8 cellular contexts compared by ENCODE assay signal in the genomic region with DNA sequence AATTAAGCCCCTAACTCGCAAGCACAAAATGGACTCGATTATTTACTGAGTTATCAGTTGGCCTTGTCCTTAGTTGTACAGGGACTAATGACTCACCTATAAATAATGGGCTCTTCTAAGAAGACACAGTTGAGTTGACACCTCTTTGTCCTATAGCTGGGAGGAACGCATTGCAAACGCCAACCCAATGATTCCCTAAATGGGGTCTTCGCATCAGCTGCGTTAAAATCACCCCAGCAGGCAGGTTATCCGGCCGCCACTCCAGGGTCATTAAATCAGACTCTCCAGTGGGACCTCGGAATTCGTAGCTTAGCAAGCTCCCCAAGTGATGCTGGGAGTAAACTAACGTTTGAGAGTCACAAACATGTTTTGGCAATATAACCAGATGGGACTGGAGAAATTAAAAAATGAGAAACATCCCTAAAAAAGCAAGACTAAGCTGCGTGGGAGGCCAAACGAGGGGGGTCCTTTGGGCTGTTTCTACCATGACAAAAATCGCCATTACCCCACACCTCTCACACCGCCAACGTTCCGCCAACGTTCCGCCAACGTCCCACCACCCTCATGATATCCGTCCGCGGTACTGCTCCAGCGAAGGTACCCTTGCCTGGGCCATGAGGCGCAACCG. TPM values are rescaled to one million over a fixed set of nuclear protein-coding genes. Genes with fewer than 3 reads are reported as not detected.
DNase-seq lines count a peak whose midpoint lies in the region; ATAC-seq and TF ChIP-seq lines count a peak whose summit lies in the region.

No MANE protein-coding gene starts in this region.

- H3K27me3 Mint-ChIP-seq in T-helper 2 cell treated with Interferon-gamma antibody and Interleukin-4, amounts not matched to agents 5 μg/mL and 100 μg/mL, for 36 hours (ENCODE audit: low read depth), result no peaks in the 10 kb centered on the region
- H3K27me3 Mint-ChIP-seq in activated B cell treated with CpG ODN at 0.5 μM for 24 hours (no peaks in the 10 kb centered on the region), glutamatergic neuron (ENCODE audit: unreplicated experiment) (peaks cover 20% of the 10 kb centered on the region)

- peak overlapping the region; percentile 98 for H3K4me3 Mint-ChIP-seq in T-helper 2 cell treated with Interferon-gamma antibody and Interleukin-4, amounts not matched to agents 5 μg/mL and 100 μg/mL, for 36 hours
- peak overlapping the region; percentile 97 for H3K4me3 Mint-ChIP-seq in activated B cell treated with CpG ODN at 0.5 μM for 24 hours
- peak overlapping the region; percentile 99 for H3K4me3 Mint-ChIP-seq in glutamatergic neuron (ENCODE audit: unreplicated experiment)

- no peaks in the 10 kb centered on the region for H3K9me3 Mint-ChIP-seq in T-helper 2 cell treated with Interferon-gamma antibody and Interleukin-4, amounts not matched to agents 5 μg/mL and 100 μg/mL, for 36 hours
- no peaks in the 10 kb centered on the region for H3K9me3 Mint-ChIP-seq in activated B cell treated with CpG ODN at 0.5 μM for 24 hours
- peaks cover 29% of the 10 kb centered on the region for H3K9me3 Mint-ChIP-seq in glutamatergic neuron (ENCODE audit: unreplicated experiment)

- DNase-seq in T-helper 2 cell treated with Interferon-gamma antibody and Interleukin-4, amounts not matched to agents 5 μg/mL and 100 μg/mL, for 36 hours (ENCODE audit: low spot score), result no peak
- DNase-seq in T-helper 2 cell, result no peak
- no peak for DNase-seq in activated B cell treated with CpG ODN at 0.5 μM for 24 hours
- DNase-seq in glutamatergic neuron, result no peak
- no peak for DNase-seq in NCI-H345 (lab: John Stamatoyannopoulos, UW)

- H3K4me1 Mint-ChIP-seq in T-helper 2 cell treated with Interferon-gamma antibody and Interleukin-4, amounts not matched to agents 5 μg/mL and 100 μg/mL, for 36 hours (ENCODE audit: low read depth), result peaks cover 35% of the 10 kb centered on the region
- H3K4me1 Mint-ChIP-seq in activated B cell treated with CpG ODN at 0.5 μM for 24 hours (peaks cover 56% of the 10 kb centered on the region), glutamatergic neuron (ENCODE audit: low read depth, unreplicated experiment) (peaks cover 49% of the 10 kb centered on the region)

- H3K4me3 ChIP-seq in skin epidermis, result peak overlapping the region; percentile 51 to 84 (median 67)

- no peak for TF ChIP-seq CTCF in activated B cell treated with CpG ODN at 0.5 μM for 24 hours (IDR thresholded peaks at IDR 0.05)
- TF ChIP-seq CTCF in glutamatergic neuron (IDR thresholded peaks at IDR 0.05; ENCODE audit: partially characterized antibody, unreplicated experiment), result no peak

- H3K27ac Mint-ChIP-seq in T-helper 2 cell treated with Interferon-gamma antibody and Interleukin-4, amounts not matched to agents 5 μg/mL and 100 μg/mL, for 36 hours, result peak overlapping the region; percentile 98
- H3K27ac Mint-ChIP-seq in activated B cell treated with CpG ODN at 0.5 μM for 24 hours (peak overlapping the region; percentile 100), glutamatergic neuron (ENCODE audit: unreplicated experiment) (peak overlapping the region; percentile 100)

- intact Hi-C loops in activated B cell treated with CpG ODN at 0.5 μM for 24 hours (cut with micrococcal nuclease), result loop anchor here (1.0 to 5.0 kb wide), 2 partner anchors 27 to 1145 kb away; no protein-coding TSS in a partner anchor

- POLR2A ChIA-PET in activated B cell treated with CpG ODN at 0.5 μM for 24 hours (lab: Charles Lee), result interaction anchor here (0.6 to 4.8 kb wide), 16 partner anchors 8 to 845 kb away, joined by 3 to 83 read pairs (median 8); partner anchors contain the start of genes ATP5MC1, CBX1, COPZ2 and PNPO

- CTCF ChIA-PET in activated B cell treated with CpG ODN at 0.5 μM for 24 hours (lab: Charles Lee), result interaction anchor here (1.7 to 3.5 kb wide), 3 partner anchors 11 to 22 kb away, joined by 8 to 10 read pairs (median 10); no protein-coding TSS in a partner anchor

- peaks cover 16% of the 10 kb centered on the region for H3K36me3 Mint-ChIP-seq in T-helper 2 cell treated with Interferon-gamma antibody and Interleukin-4, amounts not matched to agents 5 μg/mL and 100 μg/mL, for 36 hours (ENCODE audit: low read depth)
- H3K36me3 Mint-ChIP-seq in activated B cell treated with CpG ODN at 0.5 μM for 24 hours (ENCODE audit: low read depth) (peaks cover 39% of the 10 kb centered on the region), glutamatergic neuron (ENCODE audit: unreplicated experiment) (peaks cover 9% of the 10 kb centered on the region)

- ATAC-seq in activated B cell treated with CpG ODN at 0.5 μM for 24 hours (ENCODE audit: low read depth) (no peak), GM21390 (IDR thresholded peaks at IDR 0.05; ENCODE audit: unreplicated experiment) (no peak), GM21381 (IDR thresholded peaks at IDR 0.05; ENCODE audit: unreplicated experiment) (no peak)

- H3K27ac ChIP-seq in skin epidermis, result peak overlapping the region; percentile 72 to 98 (median 95)

RNA-seq across cellular contexts. Expression of gene NFE2L1, which starts 0.9 kb away (rescaled TPM):
- total RNA-seq in activated B cell treated with CpG ODN at 0.5 μM for 24 hours (127 and 141 TPM in 2 replicates), glutamatergic neuron (ENCODE audit: unreplicated experiment) (190 TPM)

RNA-seq across cellular contexts. Expression of gene COPZ2, which starts 9.6 kb away (rescaled TPM):
- total RNA-seq in activated B cell treated with CpG ODN at 0.5 μM for 24 hours, result 3.3 and 4.1 TPM in 2 replicates
- not detected for total RNA-seq in glutamatergic neuron (ENCODE audit: unreplicated experiment)

RNA-seq across cellular contexts. Expression of gene CBX1, which starts 54.1 kb away (rescaled TPM):
- 46.0 and 49.5 TPM in 2 replicates for total RNA-seq in activated B cell treated with CpG ODN at 0.5 μM for 24 hours
- total RNA-seq in glutamatergic neuron (ENCODE audit: unreplicated experiment), result 141 TPM
